24 cellular contexts compared by ENCODE assay signal in genomic region chrX:99761731-99762130, GRCh38.
"Had no signal": no experiment of that assay in that cellular context is flagged by ENCODE, and none has a peak within 500 bp of the region (broad histone marks: within the 10 kb centered on the region; RNA-seq: fewer than 3 reads in every experiment).

No MANE protein-coding gene starts in this region.

- H3K36me3 ChIP-seq: colonic mucosa, esophagus muscularis mucosa, esophagus squamous epithelium, gastrocnemius medialis, gastroesophageal sphincter, heart left ventricle, heart right ventricle had no signal

- H3K27ac ChIP-seq: colonic mucosa, coronary artery, dorsolateral prefrontal cortex, epithelial cell of prostate, esophagus muscularis mucosa, esophagus squamous epithelium, foreskin keratinocyte, gastrocnemius medialis, gastroesophageal sphincter, heart left ventricle, heart right ventricle had no signal

- H3K4me3 Mint-ChIP-seq: dendritic cell treated with granulocyte-macrophage colony-stimulating factor and Interleukin-4, amounts not matched to agents 40 ng/mL and 50 ng/mL, for 4 days; effector memory CD8-positive, alpha-beta T cell; endodermal cell had no signal

- DNase-seq: colonic mucosa; cortex of kidney; dermis blood vessel endothelial cell; dorsolateral prefrontal cortex; effector CD4-positive, alpha-beta T cell; effector CD8-positive, alpha-beta T cell; effector memory CD4-positive, alpha-beta T cell; effector memory CD8-positive, alpha-beta T cell; endodermal cell; erythroblast; esophagus squamous epithelium; foreskin fibroblast; foreskin keratinocyte; foreskin melanocyte; gastrocnemius medialis; glutamatergic neuron; head of caudate nucleus; heart left ventricle; heart right ventricle had no signal

- H3K4me1 Mint-ChIP-seq: endodermal cell had no signal

- H3K4me1 ChIP-seq: colonic mucosa, esophagus muscularis mucosa, esophagus squamous epithelium, foreskin keratinocyte, gastrocnemius medialis, gastroesophageal sphincter, heart left ventricle, heart right ventricle had no signal

- H3K9me3 ChIP-seq: colonic mucosa, esophagus squamous epithelium, gastrocnemius medialis had no signal

- H3K27ac Mint-ChIP-seq: dendritic cell treated with granulocyte-macrophage colony-stimulating factor and Interleukin-4, amounts not matched to agents 40 ng/mL and 50 ng/mL, for 4 days; effector memory CD8-positive, alpha-beta T cell; endodermal cell had no signal

- H3K27me3 Mint-ChIP-seq: dendritic cell treated with granulocyte-macrophage colony-stimulating factor and Interleukin-4, amounts not matched to agents 40 ng/mL and 50 ng/mL, for 4 days; effector memory CD8-positive, alpha-beta T cell had no signal

- H3K27me3 ChIP-seq: colonic mucosa, esophagus muscularis mucosa, foreskin keratinocyte, gastrocnemius medialis, gastroesophageal sphincter, heart right ventricle had no signal

- H3K4me3 ChIP-seq: colonic mucosa, coronary artery, dorsolateral prefrontal cortex, esophagus muscularis mucosa, esophagus squamous epithelium, gastrocnemius medialis, gastroesophageal sphincter, heart left ventricle, heart right ventricle had no signal
